9 cellular contexts compared by ENCODE assay signal in the genomic region with DNA sequence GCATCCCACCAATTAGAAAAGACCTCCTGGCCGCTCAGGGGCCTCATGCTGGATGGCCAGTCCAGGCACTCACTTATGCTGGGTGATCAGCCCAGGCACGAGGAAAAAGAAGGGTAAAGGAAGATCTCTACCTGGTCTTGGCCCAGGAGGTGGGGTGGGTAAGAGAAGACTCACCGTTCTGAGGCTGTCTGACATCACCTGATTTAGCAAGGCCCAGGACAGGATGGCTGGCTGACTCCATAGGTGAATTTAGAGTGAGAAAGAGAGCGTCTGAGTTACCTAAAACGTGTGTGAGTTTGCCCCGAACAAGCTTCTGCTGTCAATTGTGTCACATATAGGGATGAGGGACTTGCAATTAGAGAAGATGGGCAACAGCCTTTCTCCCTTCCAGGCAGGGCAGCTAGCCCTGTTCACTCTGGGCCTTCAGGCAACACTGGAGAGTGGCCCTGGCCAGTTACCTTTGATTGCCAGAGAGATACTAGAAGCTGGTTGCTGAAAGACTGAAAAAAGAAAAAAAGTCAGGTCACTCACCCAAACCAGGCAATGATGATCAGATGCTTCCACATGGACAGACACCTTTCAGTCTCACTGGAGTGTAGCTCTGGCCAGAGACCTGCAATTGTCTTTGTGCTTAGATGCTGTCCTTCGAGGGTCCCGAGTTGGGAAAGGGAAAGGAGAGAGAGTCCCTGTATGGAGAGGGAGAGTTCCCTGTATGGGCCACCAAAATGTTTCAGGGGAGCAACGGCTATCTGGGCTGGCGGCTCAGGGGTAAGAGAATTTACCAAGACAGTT. TPM values are rescaled to one million over a fixed set of nuclear protein-coding genes. Genes with fewer than 3 reads are reported as not detected.
A peak's percentile ranks its signal among the peaks of the same experiment; 100 is the strongest.
DNase-seq lines count a peak whose midpoint lies in the region; ATAC-seq, FAIRE-seq and TF ChIP-seq lines count a peak whose summit lies in the region.
"Had no signal": no experiment of that assay in that cellular context is flagged by ENCODE, and none has a peak within 500 bp of the region (broad histone marks: within the 10 kb centered on the region; RNA-seq: fewer than 3 reads in every experiment).

No MANE protein-coding gene starts in this region.

- H3K4me3 Mint-ChIP-seq in astrocyte (ENCODE audit: unreplicated experiment), result no peak overlapping the region

- CTCF ChIA-PET in SK-N-SH (lab: Yijun Ruan, JAX), result interaction anchor here (1.0 to 3.0 kb wide), 4 partner anchors 14 to 58 kb away, joined by 3 to 15 read pairs (median 4); no protein-coding TSS in a partner anchor

- DNase-seq in SK-N-SH (no peak), astrocyte (ENCODE audit: low read depth) (no peak), mesendoderm (no peak), substantia nigra (lab: John Stamatoyannopoulos, UW) (no peak), NCI-H526 treated with DMSO at 0.1 percent for 48 hours (lab: John Stamatoyannopoulos, UW) (no peak), GM20000 (ENCODE audit: low spot score) (no peak), HUDEP-2 (lab: John Stamatoyannopoulos, UW; ENCODE audit: unreplicated experiment in 76 of 76) (no peak)
- DNase-seq: activated naive CD4-positive, alpha-beta T cell treated with Interleukin-2 at 50 U/mL for 16 hours had no signal

- ATAC-seq in SK-N-SH treated with all-trans-retinoic acid at 6 μM for 48 hours, result no peak

- H3K4me1 ChIP-seq in SK-N-SH (ENCODE audit: control insufficient read depth in 1 of 2, insufficient read depth in 2 of 2, low read depth in 1 of 2, low read length in 1 of 2) (peaks cover 44 to 46% of the 10 kb centered on the region in 2 experiments), astrocyte (ENCODE audit: insufficient read depth, low read length) (peaks cover 40% of the 10 kb centered on the region), mesendoderm (ENCODE audit: control insufficient read depth, low read depth, low read length) (peaks cover 4% of the 10 kb centered on the region)

- peak overlapping the region; percentile 95 to 100 for H3K27ac ChIP-seq in SK-N-SH (ENCODE audit: low read depth in 2 of 2, low read length in 1 of 2)
- H3K27ac ChIP-seq in astrocyte (ENCODE audit: low read depth, low read length), result peak overlapping the region; percentile 97
- H3K27ac ChIP-seq in mesendoderm (ENCODE audit: low read depth, low read length), result no peak overlapping the region
- H3K27ac ChIP-seq in substantia nigra (ENCODE audit: low read depth, low read length, poor library complexity, severe bottlenecking), result peak overlapping the region; percentile 4

- no peak for TF ChIP-seq EP300 in SK-N-SH (IDR thresholded peaks at IDR 0.05; ENCODE audit: borderline replicate concordance in 1 of 2, low read depth in 1 of 2, low read length in 1 of 2)

- no peak overlapping the region for H3K4ac ChIP-seq in mesendoderm (ENCODE audit: low read depth, low read length)

- H2AFZ ChIP-seq in SK-N-SH (ENCODE audit: low read depth) (no peak overlapping the region), astrocyte (ENCODE audit: low read depth, low read length) (no peak overlapping the region)

- WGBS in SK-N-SH (ENCODE audit: low lambda C conversion rate), result 86% methylated on average over 10 of the region's 10 CpGs
- no CpG with 5 or more reads among the region's 10 CpGs for WGBS in mesendoderm (ENCODE audit: extremely low coverage, insufficient coverage, low lambda C conversion rate)

- H3F3A ChIP-seq in SK-N-SH (replicated peaks; ENCODE audit: insufficient read depth), result peaks cover 30% of the 10 kb centered on the region

- peaks cover 3% of the 10 kb centered on the region for H3K27me3 Mint-ChIP-seq in astrocyte (ENCODE audit: low read depth, unreplicated experiment)

- no peak overlapping the region for H4K5ac ChIP-seq in mesendoderm (ENCODE audit: low read length)

- H3K79me2 ChIP-seq in SK-N-SH (ENCODE audit: insufficient read depth) (no peaks in the 10 kb centered on the region), astrocyte (ENCODE audit: insufficient read depth, low read length) (no peaks in the 10 kb centered on the region), mesendoderm (ENCODE audit: control insufficient read depth, insufficient read depth, low read length) (no peaks in the 10 kb centered on the region)

- H4K8ac ChIP-seq in mesendoderm (ENCODE audit: low read depth, low read length), result no peak overlapping the region

- FAIRE-seq in astrocyte (lab: Jason Lieb, UNC), result no peak

- no peak for TF ChIP-seq CTCF in SK-N-SH (IDR thresholded peaks at IDR 0.05)
- no peak for TF ChIP-seq CTCF in astrocyte (IDR thresholded peaks at IDR 0.05; ENCODE audit: insufficient read depth, low read depth, low read length)
- TF ChIP-seq CTCF in GM20000 (IDR thresholded peaks at IDR 0.05; ENCODE audit: extremely low read depth, missing control alignments), result no peak

- H4K20me1 ChIP-seq in SK-N-SH (ENCODE audit: insufficient read depth), result no peaks in the 10 kb centered on the region
- no peaks in the 10 kb centered on the region for H4K20me1 ChIP-seq in astrocyte (ENCODE audit: insufficient read depth, low read length)

- H3K18ac ChIP-seq in mesendoderm (ENCODE audit: low read length), result peak overlapping the region; percentile 20

- no peak overlapping the region for H2BK15ac ChIP-seq in mesendoderm (replicated peaks; ENCODE audit: low read depth)

- no peak for TF ChIP-seq RAD21 in SK-N-SH (IDR thresholded peaks at IDR 0.05; ENCODE audit: low read length)

- no peak overlapping the region for H3K23ac ChIP-seq in mesendoderm (ENCODE audit: low read length)

- H3K27ac Mint-ChIP-seq in astrocyte (ENCODE audit: unreplicated experiment), result peak overlapping the region; percentile 100

- H3K36me3 ChIP-seq in SK-N-SH (replicated peaks in 1 of 2; ENCODE audit: control insufficient read depth in 1 of 2, insufficient read depth in 2 of 2, low read length in 1 of 2) (no peaks in the 10 kb centered on the region), astrocyte (ENCODE audit: insufficient read depth, low read length) (no peaks in the 10 kb centered on the region), mesendoderm (ENCODE audit: control insufficient read depth, insufficient read depth, low read length) (no peaks in the 10 kb centered on the region)

- H3K9me2 ChIP-seq in SK-N-SH, result no peaks in the 10 kb centered on the region

- H3K4me2 ChIP-seq in SK-N-SH (peak overlapping the region; percentile 81), astrocyte (ENCODE audit: low read length) (no peak overlapping the region), mesendoderm (ENCODE audit: low read length) (no peak overlapping the region)

- H3K79me1 ChIP-seq in mesendoderm (ENCODE audit: low read length), result no peaks in the 10 kb centered on the region

- no peak overlapping the region for H2AK5ac ChIP-seq in mesendoderm (ENCODE audit: low read length)

- H3K9ac ChIP-seq in SK-N-SH (no peak overlapping the region), astrocyte (ENCODE audit: low read length) (peak overlapping the region; percentile 82), mesendoderm (ENCODE audit: low read length) (no peak overlapping the region)

- H3K4me1 Mint-ChIP-seq in astrocyte (ENCODE audit: low read depth, unreplicated experiment), result peaks cover 43% of the 10 kb centered on the region

- H2BK120ac ChIP-seq in mesendoderm (ENCODE audit: low read depth, low read length), result no peak overlapping the region

- POLR2A ChIA-PET in SK-N-SH (lab: Yijun Ruan, JAX), result interaction anchor here (1.4 kb wide), 1 partner anchor 28 kb away, joined by 4 read pairs; no protein-coding TSS in a partner anchor

- H3K56ac ChIP-seq in mesendoderm (ENCODE audit: low read length), result no peak overlapping the region

- H2BK5ac ChIP-seq in mesendoderm (ENCODE audit: low read length), result peak overlapping the region; percentile 23

- H3K36me3 Mint-ChIP-seq in astrocyte (ENCODE audit: low read depth, unreplicated experiment), result no peaks in the 10 kb centered on the region

- no peaks in the 10 kb centered on the region for H3K27me3 ChIP-seq in SK-N-SH (ENCODE audit: insufficient read depth)
- no peaks in the 10 kb centered on the region for H3K27me3 ChIP-seq in astrocyte (ENCODE audit: insufficient read depth, low read length)
- H3K27me3 ChIP-seq in mesendoderm (ENCODE audit: insufficient read depth, low read length, poor library complexity), result no peaks in the 10 kb centered on the region

- H3K9me3 Mint-ChIP-seq in astrocyte (ENCODE audit: unreplicated experiment), result no peaks in the 10 kb centered on the region

- H3K4me3 ChIP-seq in SK-N-SH (ENCODE audit: low read depth in 2 of 2, low read length in 1 of 2), result no peak overlapping the region
- H3K4me3 ChIP-seq in astrocyte (ENCODE audit: insufficient read depth, low read depth, low read length), result no peak overlapping the region
- H3K4me3 ChIP-seq in mesendoderm (ENCODE audit: low read length), result no peak overlapping the region

- H3K9me3 ChIP-seq in SK-N-SH (no peaks in the 10 kb centered on the region), astrocyte (ENCODE audit: insufficient read depth, low read depth, low read length) (no peaks in the 10 kb centered on the region)

TF ChIP-seq in SK-N-SH, 30 proteins besides CTCF, POLR2A, EP300 and RAD21 (continues in another document):
- TF ChIP-seq TEAD4 (IDR thresholded peaks at IDR 0.05; ENCODE audit: borderline replicate concordance, insufficient read depth), result no peak
- no peak for TF ChIP-seq RFX5 (IDR thresholded peaks at IDR 0.05; ENCODE audit: low read length)
- TF ChIP-seq EZH2phosphoT487 (IDR thresholded peaks at IDR 0.05; ENCODE audit: borderline replicate concordance, low read depth), result no peak
- TF ChIP-seq NRF1 (IDR thresholded peaks at IDR 0.05; ENCODE audit: low read depth, low read length), result no peak

RNA-seq across cellular contexts. Expression of gene IER3, which starts 35.7 kb away (rescaled TPM):
- 12.9 and 14.0 TPM in 2 replicates for polyA plus RNA-seq in SK-N-SH (2012; rRNA removed)
- polyA plus RNA-seq in SK-N-SH (2012; cell fraction: cytosol; rRNA removed), result 12.4 and 16.7 TPM in 2 replicates
- 27.7 and 30.1 TPM in 2 replicates for polyA plus RNA-seq in SK-N-SH (2012; cell fraction: nucleus; rRNA removed)
- total RNA-seq in astrocyte, result 216 and 221 TPM in 2 replicates
- 285 TPM for polyA plus RNA-seq in mesendoderm (2013, experiment 1 of 2)
- polyA plus RNA-seq in mesendoderm (2013, experiment 2 of 2), result 254 TPM

RNA-seq across cellular contexts. Expression of gene FLOT1, which starts 37.6 kb away (rescaled TPM):
- polyA plus RNA-seq in SK-N-SH (2012; rRNA removed), result 457 and 462 TPM in 2 replicates
- 377 and 388 TPM in 2 replicates for polyA plus RNA-seq in SK-N-SH (2012; cell fraction: cytosol; rRNA removed)
- polyA plus RNA-seq in SK-N-SH (2012; cell fraction: nucleus; rRNA removed), result 492 and 506 TPM in 2 replicates
- total RNA-seq in astrocyte, result 77.6 and 85.2 TPM in 2 replicates
- 70.7 TPM for polyA plus RNA-seq in mesendoderm (2013, experiment 1 of 2)
- 68.2 TPM for polyA plus RNA-seq in mesendoderm (2013, experiment 2 of 2)

RNA-seq across cellular contexts. Expression of gene TUBB, which starts 59.9 kb away (rescaled TPM):
- 1,037 and 1,093 TPM in 2 replicates for polyA plus RNA-seq in SK-N-SH (2012; rRNA removed)
- 629 and 839 TPM in 2 replicates for polyA plus RNA-seq in SK-N-SH (2012; cell fraction: cytosol; rRNA removed)
- 576 and 657 TPM in 2 replicates for polyA plus RNA-seq in SK-N-SH (2012; cell fraction: nucleus; rRNA removed)
- 815 and 887 TPM in 2 replicates for total RNA-seq in astrocyte
- polyA plus RNA-seq in mesendoderm (2013, experiment 1 of 2), result 1,956 TPM
- 1,954 TPM for polyA plus RNA-seq in mesendoderm (2013, experiment 2 of 2)
